ENCODE assay signal across 18 cellular contexts in the genomic region with DNA sequence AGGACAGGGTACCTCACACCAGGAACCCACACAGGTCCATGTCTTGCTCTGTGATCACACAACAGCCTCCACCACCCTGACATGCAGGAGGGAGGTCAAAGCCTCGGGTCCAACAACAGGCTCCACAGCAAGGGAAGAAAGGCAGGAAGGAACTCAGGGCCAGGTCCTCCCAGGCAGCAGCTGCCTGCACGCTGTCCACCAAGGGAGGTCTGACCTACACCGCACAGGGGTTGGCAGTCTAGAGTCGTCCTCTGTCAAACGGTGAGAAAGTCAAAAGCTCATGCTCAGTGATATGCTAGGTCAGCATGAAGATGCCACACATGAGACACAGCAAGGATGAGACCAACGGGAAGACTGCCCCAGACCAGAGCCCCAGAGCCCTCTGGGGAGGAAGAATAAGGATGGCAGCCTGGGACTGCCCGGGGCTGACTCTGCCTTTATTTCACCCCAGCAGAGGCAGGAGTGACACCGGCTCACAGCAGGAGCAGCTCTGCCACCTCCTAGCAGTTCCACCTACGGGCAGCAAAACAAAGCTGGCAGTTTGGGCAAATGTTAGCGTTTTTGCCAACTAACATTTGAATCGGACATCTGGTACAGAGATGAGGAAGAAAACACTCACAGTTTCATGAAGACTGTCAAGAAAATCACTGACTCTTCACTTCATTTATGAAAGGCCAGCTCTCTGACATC.
"Had no signal": no experiment of that assay in that cellular context is flagged by ENCODE, and none has a peak within 500 bp of the region (broad histone marks: within the 10 kb centered on the region; RNA-seq: fewer than 3 reads in every experiment).

No MANE protein-coding gene starts in this region.

- DNase-seq: activated CD4-positive, alpha-beta T cell treated with anti-CD3 and anti-CD28 coated beads, Interleukin-2, amount 50 U/mL, for 48 hours; activated naive CD4-positive, alpha-beta T cell; activated naive CD8-positive, alpha-beta T cell treated with anti-CD3 and anti-CD28 coated beads for 36 hours; amniotic stem cell; dermis blood vessel endothelial cell; effector memory CD8-positive, alpha-beta T cell; foreskin fibroblast; hypothalamus; mammary epithelial cell; stimulated activated CD4-positive, alpha-beta T cell treated with anti-CD3 and anti-CD28 coated beads, Interleukin-4, amount 100 ng/mL, for 4 hours had no signal

- H3K4me3 ChIP-seq: neural progenitor cell, pancreas, right lobe of liver, smooth muscle cell had no signal

- H3K9me3 ChIP-seq: pancreas, right lobe of liver had no signal

- ATAC-seq: effector memory CD8-positive, alpha-beta T cell; left lobe of liver; pancreas; stimulated activated memory B cell treated with anti-CD40 and anti-IgM and Interleukin-4, amounts not matched to agents 10 μg/mL and 1 μg/mL and 100 μg/mL, for 72 hours had no signal

- H3K27ac ChIP-seq: neural progenitor cell, pancreas, right lobe of liver had no signal

- H3K4me1 ChIP-seq: pancreas, right lobe of liver had no signal

- FAIRE-seq: keratinocyte, pancreas, TTC549 had no signal

- H3K36me3 ChIP-seq: neural progenitor cell had no signal

- H3K27me3 ChIP-seq: neural progenitor cell, pancreas, right lobe of liver had no signal

- H3K9ac ChIP-seq: neural progenitor cell had no signal
